ENCODE assay signal across 5 cellular contexts in the genomic region with DNA sequence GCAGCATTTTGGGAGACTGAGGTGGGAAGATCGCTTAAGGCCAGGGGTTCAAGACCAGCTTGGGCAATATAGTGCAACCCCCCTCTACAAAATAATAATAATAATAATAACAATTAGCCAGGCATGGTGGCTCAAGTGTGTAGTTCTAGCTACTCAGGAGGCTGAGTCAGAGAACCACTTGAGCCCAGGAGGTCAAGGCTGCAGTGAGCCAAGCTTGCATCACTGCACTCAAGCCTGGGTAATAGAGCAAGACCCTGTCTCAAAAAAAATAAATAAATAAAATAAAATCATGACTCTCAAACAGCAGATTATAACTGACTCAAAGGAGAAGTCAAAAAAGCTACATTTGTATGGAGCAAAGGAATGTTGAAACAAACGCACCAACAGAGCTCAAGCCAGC. TPM values are rescaled to one million over a fixed set of nuclear protein-coding genes. Genes with fewer than 3 reads are reported as not detected.
"Had no signal": no experiment of that assay in that cellular context is flagged by ENCODE, and none has a peak within 500 bp of the region (broad histone marks: within the 10 kb centered on the region; RNA-seq: fewer than 3 reads in every experiment).

No MANE protein-coding gene starts in this region.

RNA-seq across cellular contexts. Expression of a gene that starts 31.8 kb away (rescaled TPM):
- total RNA-seq: HepG2, HT-29, HT1080, IMR-90, K562 had no signal
